Comparison of ENCODE assay signal across 8 cellular contexts in the genomic region with DNA sequence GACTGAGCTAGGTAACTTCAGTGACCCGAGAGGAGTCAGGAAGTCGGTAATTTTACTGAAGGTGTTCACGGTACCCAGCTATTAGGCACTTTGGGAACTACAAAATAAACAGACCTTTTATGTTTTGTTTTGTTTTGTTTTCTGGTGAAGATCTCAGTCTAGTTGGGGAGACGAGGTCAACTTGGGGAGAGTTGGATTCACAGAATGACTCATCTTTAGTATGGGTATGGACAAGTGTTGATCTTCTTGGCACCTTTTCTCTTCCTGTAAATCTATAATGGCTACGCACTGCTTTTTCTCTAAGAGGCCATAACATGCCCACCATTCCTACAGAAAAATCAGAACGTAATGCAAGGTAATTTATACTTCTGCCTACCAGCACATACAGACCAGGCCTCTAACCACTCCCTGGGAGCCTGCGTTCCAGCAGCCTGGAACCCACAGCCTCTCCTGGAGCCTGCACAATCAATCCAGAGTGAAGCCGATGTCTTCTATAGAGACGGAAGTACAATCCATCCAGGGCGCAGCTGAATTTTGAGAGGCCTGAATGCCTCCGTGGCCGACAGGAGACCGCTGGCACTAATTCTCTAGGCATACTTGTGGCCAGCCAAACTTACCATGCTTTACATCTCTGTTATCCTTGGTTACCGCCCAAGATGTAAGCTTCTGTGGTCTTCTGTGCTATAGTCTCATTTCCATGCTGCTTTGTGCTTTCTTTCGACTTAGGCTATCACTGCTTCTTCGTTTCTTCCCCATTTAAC. TPM values are rescaled to one million over a fixed set of nuclear protein-coding genes. Genes with fewer than 3 reads are reported as not detected.
DNase-seq lines count a peak whose midpoint lies in the region; ATAC-seq, FAIRE-seq and TF ChIP-seq lines count a peak whose summit lies in the region.

No MANE protein-coding gene starts in this region.

- H3K4me2 ChIP-seq in HepG2 (ENCODE audit: low read depth, low read length): peak overlapping the region; percentile 97

- 6% methylated on average over 10 of the region's 16 CpGs for WGBS in HepG2 (ENCODE audit: low lambda C conversion rate)
- WGBS in testis, 2 donors: 4 to 5% methylated on average over 16 of the region's 16 CpGs

- TF ChIP-seq POLR2A in HepG2 (IDR thresholded peaks at IDR 0.05; ENCODE audit: insufficient read depth in 1 of 2, low read depth in 2 of 2, low read length in 2 of 2): no peak
- TF ChIP-seq POLR2A in testis (IDR thresholded peaks at IDR 0.05): no peak

- H4K20me1 ChIP-seq in HepG2 (ENCODE audit: insufficient read depth, low read length): peaks cover 7% of the 10 kb centered on the region

- H3K4me3 ChIP-seq in HepG2 (replicated peaks in 1 of 3; ENCODE audit: insufficient read depth in 1 of 3, low read depth in 2 of 3, low read length in 3 of 3) (peak overlapping the region; percentile 81 to 98 (median 92)), testis (peak overlapping the region; percentile 64 to 90)

- TF ChIP-seq CTCF in chondrocyte (IDR thresholded peaks at IDR 0.05): no peak
- no peak for TF ChIP-seq CTCF in HepG2 (CRISPR knock-in tag; IDR thresholded peaks at IDR 0.05)
- no peak for TF ChIP-seq CTCF in testis (IDR thresholded peaks at IDR 0.05)

- peaks cover 0 to 3% of the 10 kb centered on the region in 2 experiments; a peak in 1 of 5 replicates for H3K27me3 ChIP-seq in HepG2 (ENCODE audit: control insufficient read depth in 1 of 2, insufficient read depth in 2 of 2, low read length in 2 of 2)
- no peaks in the 10 kb centered on the region for H3K27me3 ChIP-seq in testis

- H3K9me3 Mint-ChIP-seq in chondrocyte (ENCODE audit: low read depth): no peaks in the 10 kb centered on the region

- peak overlapping the region; percentile 60 for H2AFZ ChIP-seq in HepG2 (ENCODE audit: low read length)

- H3K9me3 ChIP-seq in HepG2 (ENCODE audit: low read length) (no peaks in the 10 kb centered on the region), testis (no peaks in the 10 kb centered on the region)

- H3K36me3 Mint-ChIP-seq in chondrocyte (ENCODE audit: low read depth): peaks cover 2% of the 10 kb centered on the region

- no peak for TF ChIP-seq RAD21 in HepG2 (CRISPR knock-in tag; IDR thresholded peaks at IDR 0.05)

- H3K9ac ChIP-seq in HepG2 (ENCODE audit: insufficient read depth, low read depth, low read length): peak overlapping the region; percentile 92

- peaks cover 60% of the 10 kb centered on the region for H3K79me2 ChIP-seq in HepG2 (ENCODE audit: insufficient read depth, low read length)

- peak; percentile 31 for ATAC-seq in HG02938 (IDR thresholded peaks at IDR 0.05; ENCODE audit: unreplicated experiment)
- peak; percentile 41 for ATAC-seq in HepG2

- DNase-seq in activated T-cell treated with anti-CD3 and anti-CD28 coated beads for 24 hours (ENCODE audit: low read depth) (peak; percentile 1), activated T-cell treated with anti-CD3 and anti-CD28 coated beads for 4 hours (no peak), RPMI7951 (ENCODE audit: low read depth) (peak; percentile 49), chondrocyte (ENCODE audit: low spot score) (no peak), HepG2 (ENCODE audit: low spot score) (peak; percentile 8), testis (peak; percentile 31), GM19240 (ENCODE audit: insufficient read length, low spot score) (no peak)

- TF ChIP-seq EP300 in HepG2 (IDR thresholded peaks at IDR 0.05; ENCODE audit: low read depth in 2 of 2, low read length in 2 of 2) (no peak), HepG2 (CRISPR knock-in tag; IDR thresholded peaks at IDR 0.05; ENCODE audit: borderline replicate concordance) (no peak)

- H3K27ac ChIP-seq in HepG2 (ENCODE audit: extremely low read length, insufficient read depth, low read length): peak overlapping the region; percentile 88
- peak overlapping the region; percentile 89 to 90 for H3K27ac ChIP-seq in testis

- peaks cover 59% of the 10 kb centered on the region for H3K4me1 ChIP-seq in HepG2 (ENCODE audit: insufficient read depth, low read length)
- peaks cover 15% of the 10 kb centered on the region for H3K4me1 ChIP-seq in testis

- CTCF ChIA-PET in HepG2 (lab: Yijun Ruan, JAX; ENCODE audit: low intra/inter-chr PET ratio, low total read pairs): no interaction called here

- no peaks in the 10 kb centered on the region for H3K27me3 Mint-ChIP-seq in chondrocyte (ENCODE audit: low read depth)

- TSS peak; percentile 73 for BruUV-seq in HepG2 (replicated peaks; lab: Mats Ljungman, UMichigan)

- intact Hi-C loops in HepG2 (cut with micrococcal nuclease; ENCODE audit: unreplicated experiment) (loop anchor here (1.0 kb wide), 1 partner anchor 89 kb away; no protein-coding TSS in a partner anchor), testis (cut with DNase I; ENCODE audit: low total_unique reads) (no loop called here)

- peak overlapping the region; percentile 95 for H3K4me3 Mint-ChIP-seq in chondrocyte (ENCODE audit: unreplicated experiment)

- H3K27ac Mint-ChIP-seq in chondrocyte (ENCODE audit: unreplicated experiment): peak overlapping the region; percentile 94

- peaks cover 37% of the 10 kb centered on the region for H3K4me1 Mint-ChIP-seq in chondrocyte (ENCODE audit: low read depth)

- no peak for FAIRE-seq in HepG2 (lab: Jason Lieb, UNC)

- H3K36me3 ChIP-seq in HepG2 (replicated peaks in 1 of 2; ENCODE audit: control insufficient read depth in 1 of 2, insufficient read depth in 2 of 2, low read length in 2 of 2) (no peaks in the 10 kb centered on the region), testis (ENCODE audit: low read depth, missing control alignments) (no peaks in the 10 kb centered on the region)

- in situ Hi-C loops in HepG2 (cut with HindIII; ENCODE audit: extremely low pct_ligation_motif_present, low pct_unique_long_range_greater_than_20kb): loop anchor here (5.0 kb wide), 1 partner anchor 194 kb away; no protein-coding TSS in a partner anchor

- POLR2A ChIA-PET in HepG2 (lab: Yijun Ruan, JAX): no interaction called here

TF ChIP-seq in HepG2, 621 proteins besides CTCF, POLR2A, EP300 and RAD21 (continues in another document):
- TF ChIP-seq ZNF12 (CRISPR knock-in tag; IDR thresholded peaks at IDR 0.05): no peak
- no peak for TF ChIP-seq FOXP1 (IDR thresholded peaks at IDR 0.05)
- no peak for TF ChIP-seq FOXP1 (CRISPR knock-in tag; IDR thresholded peaks at IDR 0.05)

RNA-seq across cellular contexts. Expression of gene PPHLN1, which starts 0.7 kb away (rescaled TPM):
- 58.3 and 58.8 TPM in 2 replicates for total RNA-seq in RPMI7951 (2014; rRNA removed; shearing (Covaris generic))
- total RNA-seq in chondrocyte: 49.7 to 69.4 TPM (median 51.9 TPM) in 3 replicates
- total RNA-seq in HepG2 (2016; rRNA removed; fragmentation: Illumina TruSeq; extraction: Trizol): 66.0 and 84.1 TPM in 2 replicates
- total RNA-seq in HepG2 (2016; cell fraction: cytosol; rRNA removed; fragmentation: Illumina TruSeq; extraction: Trizol; ENCODE audit: low read depth): 30.8 and 34.8 TPM in 2 replicates
- total RNA-seq in HepG2 (2016; cell fraction: insoluble cytoplasmic fraction; rRNA removed; fragmentation: Illumina TruSeq; extraction: Trizol): 67.4 and 90.9 TPM in 2 replicates
- total RNA-seq in HepG2 (2016; cell fraction: membrane; rRNA removed; fragmentation: Illumina TruSeq; extraction: Trizol): 19.0 and 24.2 TPM in 2 replicates
- 50.4 and 54.3 TPM in 2 replicates for total RNA-seq in HepG2 (2016; cell fraction: nucleus; rRNA removed; fragmentation: Illumina TruSeq; extraction: Trizol)
- polyA plus RNA-seq in HepG2 (2011; rRNA removed): 34.7 and 43.4 TPM in 2 replicates
- 16.1 and 24.0 TPM in 2 replicates for polyA plus RNA-seq in HepG2 (2011; cell fraction: cytosol; rRNA removed)
- polyA plus RNA-seq in HepG2 (2011; cell fraction: nucleus; rRNA removed): 40.6 and 51.5 TPM in 2 replicates
- 32.0 and 46.1 TPM in 2 replicates for polyA plus RNA-seq in HepG2 (2012)
- 3.3 and 3.6 TPM in 2 replicates for polyA plus RNA-seq in HepG2 (2016; cell fraction: cytosol; fragmentation: Illumina TruSeq; extraction: Trizol; ENCODE audit: low read depth)
- polyA plus RNA-seq in HepG2 (2016; cell fraction: insoluble cytoplasmic fraction; fragmentation: Illumina TruSeq; extraction: Trizol; ENCODE audit: low read depth): 82.9 and 84.4 TPM in 2 replicates
- polyA plus RNA-seq in HepG2 (2016; cell fraction: membrane; fragmentation: Illumina TruSeq; extraction: Trizol; ENCODE audit: low read depth): 7.7 and 8.9 TPM in 2 replicates
- polyA plus RNA-seq in HepG2 (2016; cell fraction: nucleus; fragmentation: Illumina TruSeq; extraction: Trizol; ENCODE audit: insufficient read depth, low read depth): 65.4 and 67.6 TPM in 2 replicates
- polyA minus RNA-seq in HepG2 (2011; rRNA and poly(A)+ RNA removed; ENCODE audit: low replicate concordance): 11.0 and 27.5 TPM in 2 replicates
- 18.3 and 19.3 TPM in 2 replicates for polyA minus RNA-seq in HepG2 (2011; cell fraction: cytosol; rRNA and poly(A)+ RNA removed)
- polyA minus RNA-seq in HepG2 (2011; cell fraction: nucleus; rRNA and poly(A)+ RNA removed): 102 and 120 TPM in 2 replicates
- 10 to 100 TPM; 83.1 to 91.7 TPM for total RNA-seq in testis
- polyA plus RNA-seq in testis (ENCODE audit: insufficient read depth, low read depth, low replicate concordance): 101 TPM

RNA-seq across cellular contexts. Expression of gene ZCRB1, which starts 0.8 kb away (rescaled TPM):
- 35.1 and 52.3 TPM in 2 replicates for total RNA-seq in RPMI7951 (2014; rRNA removed; shearing (Covaris generic))
- 56.3 to 62.0 TPM (median 57.5 TPM) in 3 replicates for total RNA-seq in chondrocyte
- total RNA-seq in HepG2 (2016; rRNA removed; fragmentation: Illumina TruSeq; extraction: Trizol): 49.8 and 76.2 TPM in 2 replicates
- total RNA-seq in HepG2 (2016; cell fraction: cytosol; rRNA removed; fragmentation: Illumina TruSeq; extraction: Trizol; ENCODE audit: low read depth): 27.3 and 35.5 TPM in 2 replicates
- total RNA-seq in HepG2 (2016; cell fraction: insoluble cytoplasmic fraction; rRNA removed; fragmentation: Illumina TruSeq; extraction: Trizol): 50.5 and 74.4 TPM in 2 replicates
- total RNA-seq in HepG2 (2016; cell fraction: membrane; rRNA removed; fragmentation: Illumina TruSeq; extraction: Trizol): 56.3 and 67.3 TPM in 2 replicates
- 16.7 and 18.9 TPM in 2 replicates for total RNA-seq in HepG2 (2016; cell fraction: nucleus; rRNA removed; fragmentation: Illumina TruSeq; extraction: Trizol)
- 35.9 and 43.5 TPM in 2 replicates for polyA plus RNA-seq in HepG2 (2011; rRNA removed)
- 12.7 and 13.0 TPM in 2 replicates for polyA plus RNA-seq in HepG2 (2011; cell fraction: cytosol; rRNA removed)
- 5.1 and 7.0 TPM in 2 replicates for polyA plus RNA-seq in HepG2 (2011; cell fraction: nucleus; rRNA removed)
- 38.1 and 46.1 TPM in 2 replicates for polyA plus RNA-seq in HepG2 (2012)
- polyA plus RNA-seq in HepG2 (2016; cell fraction: cytosol; fragmentation: Illumina TruSeq; extraction: Trizol; ENCODE audit: low read depth): 39.6 and 60.0 TPM in 2 replicates
- polyA plus RNA-seq in HepG2 (2016; cell fraction: insoluble cytoplasmic fraction; fragmentation: Illumina TruSeq; extraction: Trizol; ENCODE audit: low read depth): 86.0 and 86.8 TPM in 2 replicates
- polyA plus RNA-seq in HepG2 (2016; cell fraction: membrane; fragmentation: Illumina TruSeq; extraction: Trizol; ENCODE audit: low read depth): 56.5 and 73.0 TPM in 2 replicates
- 30.3 and 33.8 TPM in 2 replicates for polyA plus RNA-seq in HepG2 (2016; cell fraction: nucleus; fragmentation: Illumina TruSeq; extraction: Trizol; ENCODE audit: insufficient read depth, low read depth)
- polyA minus RNA-seq in HepG2 (2011; rRNA and poly(A)+ RNA removed; ENCODE audit: low replicate concordance): 25.9 and 33.4 TPM in 2 replicates
- polyA minus RNA-seq in HepG2 (2011; cell fraction: cytosol; rRNA and poly(A)+ RNA removed): 9.9 and 16.4 TPM in 2 replicates
- 12.2 and 13.4 TPM in 2 replicates for polyA minus RNA-seq in HepG2 (2011; cell fraction: nucleus; rRNA and poly(A)+ RNA removed)
- 10 to 100 TPM; 54.6 to 65.8 TPM for total RNA-seq in testis
- 101 TPM for polyA plus RNA-seq in testis (ENCODE audit: insufficient read depth, low read depth, low replicate concordance)

Comparison
In these comparisons a context has a peak if more than half of its experiments do, and no peak if none do; other contexts are left out.
1. DNase-seq: peak in activated T-cell treated with anti-CD3 and anti-CD28 coated beads for 24 hours (single experiment), RPMI7951 (single experiment), HepG2 (single experiment) and testis (single experiment); none in activated T-cell treated with anti-CD3 and anti-CD28 coated beads for 4 hours (single experiment), chondrocyte (single experiment) and GM19240 (single experiment).